Comparison of ENCODE assay signal across 1 cellular context in the genomic region with DNA sequence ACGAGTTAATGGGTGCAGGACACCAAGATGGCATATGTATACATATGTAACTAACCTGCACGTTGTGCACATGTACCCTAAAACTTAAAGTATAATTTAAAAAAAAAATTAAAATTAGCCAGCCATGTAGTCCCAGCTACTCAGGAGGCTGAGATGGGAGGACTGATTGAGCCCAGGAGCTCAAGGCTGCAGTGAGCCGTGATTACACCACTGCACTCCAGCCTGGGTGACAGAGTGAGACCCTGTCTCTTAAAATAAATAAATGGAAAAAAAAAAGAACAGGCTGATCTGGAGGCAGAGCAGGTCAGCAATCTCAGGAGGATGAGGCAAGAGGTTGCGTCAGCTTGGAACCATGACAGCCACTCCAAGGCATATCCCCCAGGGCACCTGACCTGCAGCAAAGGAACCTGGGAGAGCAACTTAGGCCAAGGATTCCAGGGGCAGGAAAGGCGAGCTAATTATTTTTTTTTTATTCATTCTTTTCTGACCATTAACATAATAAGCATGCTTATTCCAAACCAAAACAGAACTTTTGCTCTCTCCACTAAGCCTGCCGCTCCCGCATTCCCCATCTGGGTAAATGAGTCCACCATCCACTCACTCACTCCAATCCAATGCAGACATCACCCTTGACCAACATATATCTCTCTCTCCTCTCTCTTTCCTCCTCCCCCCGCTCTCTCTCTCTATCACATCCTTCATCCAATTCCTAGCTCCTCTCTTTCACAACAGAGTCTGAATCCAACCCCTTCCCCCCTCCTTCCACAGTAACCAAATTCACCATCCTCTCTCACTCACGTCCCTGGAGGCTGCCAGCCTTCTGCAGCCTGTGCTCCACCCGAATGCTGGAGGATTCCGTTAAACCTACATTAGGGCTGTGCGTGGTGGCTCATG.
TF ChIP-seq lines count a peak whose summit lies in the region.

No MANE protein-coding gene starts in this region.

TF ChIP-seq in H1, 55 proteins besides CTCF, POLR2A, EP300 and RAD21:
- TF ChIP-seq SIN3A (conservative IDR thresholded peaks at IDR 0.05 in 1 of 2, IDR thresholded peaks at IDR 0.05 in 1 of 2; ENCODE audit: low read depth in 1 of 2, low read length in 2 of 2) = no peak
- no peak for TF ChIP-seq SP4 (IDR thresholded peaks at IDR 0.05; ENCODE audit: low read length)
- TF ChIP-seq NANOG (IDR thresholded peaks at IDR 0.05; ENCODE audit: insufficient read depth, low read depth, low read length, poor library complexity, severe bottlenecking) = no peak
- no peak for TF ChIP-seq GABPA (IDR thresholded peaks at IDR 0.05; ENCODE audit: borderline replicate concordance, insufficient read depth, low read length)
- no peak for TF ChIP-seq YY1 (IDR thresholded peaks at IDR 0.05; ENCODE audit: low read depth, low read length)
- TF ChIP-seq CTBP2 (IDR thresholded peaks at IDR 0.05; ENCODE audit: borderline replicate concordance, insufficient read depth, insufficient read length, low read length) = no peak
- TF ChIP-seq JUND (IDR thresholded peaks at IDR 0.05; ENCODE audit: low read length) = no peak
- no peak for TF ChIP-seq EGR1 (IDR thresholded peaks at IDR 0.05; ENCODE audit: borderline replicate concordance, low read depth, low read length)
- TF ChIP-seq GTF2F1 (IDR thresholded peaks at IDR 0.05; ENCODE audit: borderline replicate concordance, low read depth, low read length) = no peak
- TF ChIP-seq, protein P1, sequence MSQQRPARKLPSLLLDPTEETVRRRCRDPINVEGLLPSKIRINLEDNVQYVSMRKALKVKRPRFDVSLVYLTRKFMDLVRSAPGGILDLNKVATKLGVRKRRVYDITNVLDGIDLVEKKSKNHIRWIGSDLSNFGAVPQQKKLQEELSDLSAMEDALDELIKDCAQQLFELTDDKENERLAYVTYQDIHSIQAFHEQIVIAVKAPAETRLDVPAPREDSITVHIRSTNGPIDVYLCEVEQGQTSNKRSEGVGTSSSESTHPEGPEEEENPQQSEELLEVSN (IDR thresholded peaks at IDR 0.05) = no peak
- no peak for TF ChIP-seq RFX5 (IDR thresholded peaks at IDR 0.05; ENCODE audit: borderline replicate concordance, low read depth, low read length)
- no peak for TF ChIP-seq SP1 (IDR thresholded peaks at IDR 0.05; ENCODE audit: low read depth, low read length)
- no peak for TF ChIP-seq TBP (IDR thresholded peaks at IDR 0.05; ENCODE audit: low read depth, low read length)
- TF ChIP-seq, protein P2, sequence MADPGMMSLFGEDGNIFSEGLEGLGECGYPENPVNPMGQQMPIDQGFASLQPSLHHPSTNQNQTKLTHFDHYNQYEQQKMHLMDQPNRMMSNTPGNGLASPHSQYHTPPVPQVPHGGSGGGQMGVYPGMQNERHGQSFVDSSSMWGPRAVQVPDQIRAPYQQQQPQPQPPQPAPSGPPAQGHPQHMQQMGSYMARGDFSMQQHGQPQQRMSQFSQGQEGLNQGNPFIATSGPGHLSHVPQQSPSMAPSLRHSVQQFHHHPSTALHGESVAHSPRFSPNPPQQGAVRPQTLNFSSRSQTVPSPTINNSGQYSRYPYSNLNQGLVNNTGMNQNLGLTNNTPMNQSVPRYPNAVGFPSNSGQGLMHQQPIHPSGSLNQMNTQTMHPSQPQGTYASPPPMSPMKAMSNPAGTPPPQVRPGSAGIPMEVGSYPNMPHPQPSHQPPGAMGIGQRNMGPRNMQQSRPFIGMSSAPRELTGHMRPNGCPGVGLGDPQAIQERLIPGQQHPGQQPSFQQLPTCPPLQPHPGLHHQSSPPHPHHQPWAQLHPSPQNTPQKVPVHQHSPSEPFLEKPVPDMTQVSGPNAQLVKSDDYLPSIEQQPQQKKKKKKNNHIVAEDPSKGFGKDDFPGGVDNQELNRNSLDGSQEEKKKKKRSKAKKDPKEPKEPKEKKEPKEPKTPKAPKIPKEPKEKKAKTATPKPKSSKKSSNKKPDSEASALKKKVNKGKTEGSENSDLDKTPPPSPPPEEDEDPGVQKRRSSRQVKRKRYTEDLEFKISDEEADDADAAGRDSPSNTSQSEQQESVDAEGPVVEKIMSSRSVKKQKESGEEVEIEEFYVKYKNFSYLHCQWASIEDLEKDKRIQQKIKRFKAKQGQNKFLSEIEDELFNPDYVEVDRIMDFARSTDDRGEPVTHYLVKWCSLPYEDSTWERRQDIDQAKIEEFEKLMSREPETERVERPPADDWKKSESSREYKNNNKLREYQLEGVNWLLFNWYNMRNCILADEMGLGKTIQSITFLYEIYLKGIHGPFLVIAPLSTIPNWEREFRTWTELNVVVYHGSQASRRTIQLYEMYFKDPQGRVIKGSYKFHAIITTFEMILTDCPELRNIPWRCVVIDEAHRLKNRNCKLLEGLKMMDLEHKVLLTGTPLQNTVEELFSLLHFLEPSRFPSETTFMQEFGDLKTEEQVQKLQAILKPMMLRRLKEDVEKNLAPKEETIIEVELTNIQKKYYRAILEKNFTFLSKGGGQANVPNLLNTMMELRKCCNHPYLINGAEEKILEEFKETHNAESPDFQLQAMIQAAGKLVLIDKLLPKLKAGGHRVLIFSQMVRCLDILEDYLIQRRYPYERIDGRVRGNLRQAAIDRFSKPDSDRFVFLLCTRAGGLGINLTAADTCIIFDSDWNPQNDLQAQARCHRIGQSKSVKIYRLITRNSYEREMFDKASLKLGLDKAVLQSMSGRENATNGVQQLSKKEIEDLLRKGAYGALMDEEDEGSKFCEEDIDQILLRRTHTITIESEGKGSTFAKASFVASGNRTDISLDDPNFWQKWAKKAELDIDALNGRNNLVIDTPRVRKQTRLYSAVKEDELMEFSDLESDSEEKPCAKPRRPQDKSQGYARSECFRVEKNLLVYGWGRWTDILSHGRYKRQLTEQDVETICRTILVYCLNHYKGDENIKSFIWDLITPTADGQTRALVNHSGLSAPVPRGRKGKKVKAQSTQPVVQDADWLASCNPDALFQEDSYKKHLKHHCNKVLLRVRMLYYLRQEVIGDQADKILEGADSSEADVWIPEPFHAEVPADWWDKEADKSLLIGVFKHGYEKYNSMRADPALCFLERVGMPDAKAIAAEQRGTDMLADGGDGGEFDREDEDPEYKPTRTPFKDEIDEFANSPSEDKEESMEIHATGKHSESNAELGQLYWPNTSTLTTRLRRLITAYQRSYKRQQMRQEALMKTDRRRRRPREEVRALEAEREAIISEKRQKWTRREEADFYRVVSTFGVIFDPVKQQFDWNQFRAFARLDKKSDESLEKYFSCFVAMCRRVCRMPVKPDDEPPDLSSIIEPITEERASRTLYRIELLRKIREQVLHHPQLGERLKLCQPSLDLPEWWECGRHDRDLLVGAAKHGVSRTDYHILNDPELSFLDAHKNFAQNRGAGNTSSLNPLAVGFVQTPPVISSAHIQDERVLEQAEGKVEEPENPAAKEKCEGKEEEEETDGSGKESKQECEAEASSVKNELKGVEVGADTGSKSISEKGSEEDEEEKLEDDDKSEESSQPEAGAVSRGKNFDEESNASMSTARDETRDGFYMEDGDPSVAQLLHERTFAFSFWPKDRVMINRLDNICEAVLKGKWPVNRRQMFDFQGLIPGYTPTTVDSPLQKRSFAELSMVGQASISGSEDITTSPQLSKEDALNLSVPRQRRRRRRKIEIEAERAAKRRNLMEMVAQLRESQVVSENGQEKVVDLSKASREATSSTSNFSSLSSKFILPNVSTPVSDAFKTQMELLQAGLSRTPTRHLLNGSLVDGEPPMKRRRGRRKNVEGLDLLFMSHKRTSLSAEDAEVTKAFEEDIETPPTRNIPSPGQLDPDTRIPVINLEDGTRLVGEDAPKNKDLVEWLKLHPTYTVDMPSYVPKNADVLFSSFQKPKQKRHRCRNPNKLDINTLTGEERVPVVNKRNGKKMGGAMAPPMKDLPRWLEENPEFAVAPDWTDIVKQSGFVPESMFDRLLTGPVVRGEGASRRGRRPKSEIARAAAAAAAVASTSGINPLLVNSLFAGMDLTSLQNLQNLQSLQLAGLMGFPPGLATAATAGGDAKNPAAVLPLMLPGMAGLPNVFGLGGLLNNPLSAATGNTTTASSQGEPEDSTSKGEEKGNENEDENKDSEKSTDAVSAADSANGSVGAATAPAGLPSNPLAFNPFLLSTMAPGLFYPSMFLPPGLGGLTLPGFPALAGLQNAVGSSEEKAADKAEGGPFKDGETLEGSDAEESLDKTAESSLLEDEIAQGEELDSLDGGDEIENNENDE (IDR thresholded peaks at IDR 0.05; ENCODE audit: insufficient replicate concordance, low read length) = no peak
- TF ChIP-seq, protein P3, sequence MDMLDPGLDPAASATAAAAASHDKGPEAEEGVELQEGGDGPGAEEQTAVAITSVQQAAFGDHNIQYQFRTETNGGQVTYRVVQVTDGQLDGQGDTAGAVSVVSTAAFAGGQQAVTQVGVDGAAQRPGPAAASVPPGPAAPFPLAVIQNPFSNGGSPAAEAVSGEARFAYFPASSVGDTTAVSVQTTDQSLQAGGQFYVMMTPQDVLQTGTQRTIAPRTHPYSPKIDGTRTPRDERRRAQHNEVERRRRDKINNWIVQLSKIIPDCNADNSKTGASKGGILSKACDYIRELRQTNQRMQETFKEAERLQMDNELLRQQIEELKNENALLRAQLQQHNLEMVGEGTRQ (IDR thresholded peaks at IDR 0.05; ENCODE audit: low read length) = no peak
- no peak for TF ChIP-seq HDAC2 (IDR thresholded peaks at IDR 0.05; ENCODE audit: borderline replicate concordance in 1 of 2, low read depth in 2 of 2, low read length in 2 of 2)
